In genomic region chr3:124492824-124493223, GRCh38 we compare ENCODE assay signal across 8 cellular contexts.
DNase-seq lines count a peak whose midpoint lies in the region; ATAC-seq and TF ChIP-seq lines count a peak whose summit lies in the region.

No MANE protein-coding gene starts in this region.

- H3K27me3 ChIP-seq in stomach (no peaks in the 10 kb centered on the region), spleen (replicated peaks in 1 of 7) (no peaks in the 10 kb centered on the region)

- TF ChIP-seq CTCF in stomach (IDR thresholded peaks at IDR 0.05) (peak in 4 of 7 experiments; percentile 31 to 53 (median 42)), spleen (IDR thresholded peaks at IDR 0.05 in 8 of 11, conservative IDR thresholded peaks at IDR 0.05 in 3 of 11) (peak in 2 of 11 experiments; percentile 18 to 21)

- DNase-seq in DMS79 treated with DMSO at 0.1 percent for 48 hours (lab: John Stamatoyannopoulos, UW) (peak; percentile 53), HuH-7 (ENCODE audit: low spot score) (peak; percentile 76), SHP77 (lab: John Stamatoyannopoulos, UW) (peak; percentile 41 to 46), head of caudate nucleus (peak; percentile 30 to 89 (median 74)), stomach (peak; percentile 76), spleen (no peak)

- no peak overlapping the region for H3K27ac ChIP-seq in stomach
- no peak overlapping the region for H3K27ac ChIP-seq in spleen

- H3K4me1 ChIP-seq in stomach, result peaks cover 0 to 4% (median 0%) of the 10 kb centered on the region in 4 donors
- peaks cover 0 to 13% (median 2%) of the 10 kb centered on the region in 6 donors for H3K4me1 ChIP-seq in spleen

- TF ChIP-seq POLR2A in stomach (IDR thresholded peaks at IDR 0.05) (no peak), spleen (IDR thresholded peaks at IDR 0.05) (no peak)

- H3K4me3 ChIP-seq in stomach, result no peak overlapping the region
- H3K4me3 ChIP-seq in spleen, result no peak overlapping the region

- no peak for ATAC-seq in GM21619 (IDR thresholded peaks at IDR 0.05; ENCODE audit: unreplicated experiment)
- ATAC-seq in HG03135 (IDR thresholded peaks at IDR 0.05; ENCODE audit: unreplicated experiment), result no peak

- no peak for TF ChIP-seq EP300 in stomach (IDR thresholded peaks at IDR 0.05)

- peaks cover 0 to 22% (median 7%) of the 10 kb centered on the region in 4 donors for H3K36me3 ChIP-seq in stomach
- H3K36me3 ChIP-seq in spleen, result peaks cover 0 to 61% (median 2%) of the 10 kb centered on the region in 6 donors

- WGBS in stomach, 5 donors, result 66 to 79% (median 73%) methylated on average over 4 of the region's 4 CpGs
- 74 to 90% (median 86%) methylated on average over 4 of the region's 4 CpGs for WGBS in spleen, 5 donors

- no peaks in the 10 kb centered on the region for H3K9me3 ChIP-seq in stomach
- no peaks in the 10 kb centered on the region for H3K9me3 ChIP-seq in spleen

- intact Hi-C loops in head of caudate nucleus (cut with DNase I), result loop anchor here (10.0 kb wide), 1 partner anchor 62 kb away; no protein-coding TSS in a partner anchor
- intact Hi-C loops in stomach (cut with DNase I; ENCODE audit: low total_unique reads), result loop anchor here (10.0 kb wide), 1 partner anchor 52 kb away; no protein-coding TSS in a partner anchor
- intact Hi-C loops in spleen (cut with DNase I; ENCODE audit: low total_unique reads), result no loop called here
